Comparison of ENCODE assay signal across 11 cellular contexts in the genomic region with DNA sequence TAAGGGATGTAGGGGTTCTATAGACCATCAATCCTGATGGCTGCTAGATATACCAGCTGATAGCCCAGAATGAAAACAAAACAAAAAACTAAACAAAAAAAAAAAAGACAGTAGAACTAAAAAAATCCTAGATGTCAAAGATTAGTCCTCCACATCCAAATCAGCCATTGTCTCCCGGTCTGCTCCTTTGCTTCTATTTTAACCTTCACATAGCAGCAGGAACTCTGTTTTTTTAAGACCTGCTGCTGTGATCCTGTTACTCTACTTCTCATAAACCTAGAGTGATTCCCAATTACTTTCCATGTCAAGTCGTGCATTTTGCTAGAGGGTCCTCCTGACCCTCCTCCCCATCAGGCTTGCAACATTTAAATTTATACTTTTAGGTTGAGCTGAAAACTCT. TPM values are rescaled to one million over a fixed set of nuclear protein-coding genes. Genes with fewer than 3 reads are reported as not detected.
A peak's percentile ranks its signal among the peaks of the same experiment; 100 is the strongest.
DNase-seq lines count a peak whose midpoint lies in the region; ATAC-seq and TF ChIP-seq lines count a peak whose summit lies in the region.
"Had no signal": no experiment of that assay in that cellular context is flagged by ENCODE, and none has a peak within 500 bp of the region (broad histone marks: within the 10 kb centered on the region; RNA-seq: fewer than 3 reads in every experiment).

No MANE protein-coding gene starts in this region.

- H2BK5ac ChIP-seq in IMR-90 (ENCODE audit: low read depth, low read length, poor library complexity, severe bottlenecking) = peak overlapping the region; percentile 67

- intact Hi-C loops in IMR-90 (cut with micrococcal nuclease) = loop anchor here (5.0 kb wide), 4 partner anchors 45 to 385 kb away; no protein-coding TSS in a partner anchor
- intact Hi-C loops in activated T-helper 1 cell treated with anti-CD3 and anti-CD28 coated beads, Interleukin-12 subunit alpha, Interleukin-12 subunit beta, Interleukin-2, Interleukin-4 antibody, amounts not matched to agents 30 ng/mL and 10 ng/mL and 1 ng/mL, durations not matched to agents 14 hours and 24 hours and 36 hours (cut with micrococcal nuclease) = loop anchor here (5.0 to 10.0 kb wide), 5 partner anchors 150 to 790 kb away; partner anchors contain the start of genes PLXND1 and RPN1

- no peaks in the 10 kb centered on the region for H3K9me3 Mint-ChIP-seq in activated T-helper 1 cell treated with anti-CD3 and anti-CD28 coated beads, Interleukin-12 subunit alpha, Interleukin-12 subunit beta, Interleukin-2, Interleukin-4 antibody, amounts not matched to agents 30 ng/mL and 10 ng/mL and 1 ng/mL, durations not matched to agents 14 hours and 24 hours and 36 hours
- H3K9me3 Mint-ChIP-seq: IgD-negative memory B cell had no signal

- peak overlapping the region; percentile 44; the same call in 1 of the 2 replicates for H3K14ac ChIP-seq in IMR-90 (replicated peaks; ENCODE audit: low read depth, low read length)

- in situ Hi-C loops in IMR-90 (cut with MboI; ENCODE audit: low sequenced_read_pairs) = no loop called here

- TF ChIP-seq POLR2A in IMR-90 (IDR thresholded peaks at IDR 0.05; ENCODE audit: low read depth, low read length) = no peak

- H3K9ac ChIP-seq in IMR-90 (ENCODE audit: low read depth, low read length) (no peak overlapping the region; the same call in 1 of the 2 replicates), parathyroid adenoma (no peak overlapping the region)

- H3K9me3 ChIP-seq in IMR-90 (ENCODE audit: control insufficient read depth, insufficient read depth, low read length) = no peaks in the 10 kb centered on the region
- H3K9me3 ChIP-seq in effector memory CD4-positive, alpha-beta T cell (ENCODE audit: control insufficient read depth, low read length) = no peaks in the 10 kb centered on the region
- no peaks in the 10 kb centered on the region for H3K9me3 ChIP-seq in parathyroid adenoma (ENCODE audit: control insufficient read depth, low read length)

- no peak overlapping the region for H3K56ac ChIP-seq in IMR-90 (ENCODE audit: extremely low read depth, insufficient read depth, low read length)

- H2BK15ac ChIP-seq in IMR-90 (ENCODE audit: low read depth, low read length) = no peak overlapping the region

- CTCF ChIA-PET in IMR-90 (lab: Yijun Ruan, JAX) = no interaction called here

- no peak overlapping the region for H4K5ac ChIP-seq in IMR-90 (ENCODE audit: low read depth, low read length)

- peak overlapping the region; percentile 95 for H3K4me3 ChIP-seq in ACC112 (ENCODE audit: low read depth, low read length)
- H3K4me3 ChIP-seq in IMR-90 (ENCODE audit: insufficient read depth, low read depth, low read length) = no peak overlapping the region
- H3K4me3 ChIP-seq in effector memory CD4-positive, alpha-beta T cell (ENCODE audit: insufficient read depth, low read depth, low read length, poor library complexity, severe bottlenecking) = no peak overlapping the region
- H3K4me3 ChIP-seq in parathyroid adenoma (ENCODE audit: low read depth, low read length) = no peak overlapping the region

- peaks cover 40% of the 10 kb centered on the region for H3K4me1 Mint-ChIP-seq in activated T-helper 1 cell treated with anti-CD3 and anti-CD28 coated beads, Interleukin-12 subunit alpha, Interleukin-12 subunit beta, Interleukin-2, Interleukin-4 antibody, amounts not matched to agents 30 ng/mL and 10 ng/mL and 1 ng/mL, durations not matched to agents 14 hours and 24 hours and 36 hours (ENCODE audit: low read depth)

- POLR2A ChIA-PET in IMR-90 (lab: Charles Lee; ENCODE audit: unreplicated experiment) = no interaction called here

- no peak overlapping the region for H3K4me2 ChIP-seq in IMR-90 (ENCODE audit: low read depth, low read length)
- no peak overlapping the region for H3K4me2 ChIP-seq in parathyroid adenoma (ENCODE audit: low read length)

- H4K8ac ChIP-seq in IMR-90 (ENCODE audit: low read depth in 2 of 2, low read length in 2 of 2) = peak overlapping the region in 1 of 2 experiments; percentile 8; a peak in 2 of 4 replicates

- TF ChIP-seq CTCF in IMR-90 (conservative IDR thresholded peaks at IDR 0.05; ENCODE audit: low read depth, low read length) (no peak), parathyroid adenoma (IDR thresholded peaks at IDR 0.05) (no peak)

- no peak overlapping the region for H3K18ac ChIP-seq in IMR-90 (ENCODE audit: low read depth, low read length)

- H3K27me3 Mint-ChIP-seq in activated T-helper 1 cell treated with anti-CD3 and anti-CD28 coated beads, Interleukin-12 subunit alpha, Interleukin-12 subunit beta, Interleukin-2, Interleukin-4 antibody, amounts not matched to agents 30 ng/mL and 10 ng/mL and 1 ng/mL, durations not matched to agents 14 hours and 24 hours and 36 hours (ENCODE audit: insufficient read depth) = no peaks in the 10 kb centered on the region

- H3K9me1 ChIP-seq in IMR-90 (ENCODE audit: insufficient read depth, low read length) = peaks cover 6% of the 10 kb centered on the region; the same call in 1 of the 2 replicates

- no peak overlapping the region for H3K4ac ChIP-seq in IMR-90 (ENCODE audit: low read depth, low read length)

- BruUV-seq in IMR-90 (replicated peaks; lab: Mats Ljungman, UMichigan) = no TSS peak

- H3K79me2 ChIP-seq in ACC112 (ENCODE audit: control insufficient read depth, insufficient read depth, low read length, unreplicated experiment) = peaks cover 50% of the 10 kb centered on the region
- H3K79me2 ChIP-seq in parathyroid adenoma = peaks cover 39% of the 10 kb centered on the region

- TF ChIP-seq RAD21 in IMR-90 (IDR thresholded peaks at IDR 0.05; ENCODE audit: low read length) = no peak

- no peak overlapping the region for H4K91ac ChIP-seq in IMR-90 (ENCODE audit: insufficient read depth, low read depth, low read length)

- no peak overlapping the region for H3K4me3 Mint-ChIP-seq in activated T-helper 1 cell treated with anti-CD3 and anti-CD28 coated beads, Interleukin-12 subunit alpha, Interleukin-12 subunit beta, Interleukin-2, Interleukin-4 antibody, amounts not matched to agents 30 ng/mL and 10 ng/mL and 1 ng/mL, durations not matched to agents 14 hours and 24 hours and 36 hours

- no peak for ATAC-seq in IMR-90 (ENCODE audit: low read depth)
- no peak for ATAC-seq in activated CD4-positive, CD25-positive, alpha-beta regulatory T cell treated with anti-CD3 and anti-CD28 coated beads, Interleukin-2, amount 50 U/mL, for 24 hours

- no peaks in the 10 kb centered on the region for H4K20me1 ChIP-seq in IMR-90 (ENCODE audit: insufficient read depth, low read length)

- H3K27me3 ChIP-seq in ACC112 (ENCODE audit: insufficient read depth, low read length) (no peaks in the 10 kb centered on the region), IMR-90 (ENCODE audit: control insufficient read depth, insufficient read depth, low read length) (no peaks in the 10 kb centered on the region), parathyroid adenoma (ENCODE audit: control insufficient read depth, insufficient read depth, low read length) (no peaks in the 10 kb centered on the region)
- H3K27me3 ChIP-seq in effector memory CD4-positive, alpha-beta T cell (replicated peaks; ENCODE audit: control insufficient read depth, insufficient read depth, low read length, poor library complexity, severe bottlenecking) = no peaks in the 10 kb centered on the region

- H2AFZ ChIP-seq in ACC112 (ENCODE audit: low read length, unreplicated experiment) = peak overlapping the region; percentile 71
- H2AFZ ChIP-seq in IMR-90 (replicated peaks; ENCODE audit: low read length, poor library complexity) = no peak overlapping the region
- H2AFZ ChIP-seq in parathyroid adenoma = no peak overlapping the region

- H2AK9ac ChIP-seq in IMR-90 (replicated peaks; ENCODE audit: low read depth, low read length, poor library complexity) = no peak overlapping the region

- H3K36me3 ChIP-seq in ACC112 (ENCODE audit: insufficient read depth, low read length) = no peaks in the 10 kb centered on the region
- peaks cover 2% of the 10 kb centered on the region; the same call in 1 of the 2 replicates for H3K36me3 ChIP-seq in IMR-90 (ENCODE audit: control insufficient read depth, insufficient read depth, low read length)
- H3K36me3 ChIP-seq in effector memory CD4-positive, alpha-beta T cell (ENCODE audit: control insufficient read depth, insufficient read depth, low read length) = peaks cover 6% of the 10 kb centered on the region
- no peaks in the 10 kb centered on the region for H3K36me3 ChIP-seq in parathyroid adenoma (ENCODE audit: control insufficient read depth, insufficient read depth, low read length)

- no peak overlapping the region for H3K27ac Mint-ChIP-seq in activated T-helper 1 cell treated with anti-CD3 and anti-CD28 coated beads, Interleukin-12 subunit alpha, Interleukin-12 subunit beta, Interleukin-2, Interleukin-4 antibody, amounts not matched to agents 30 ng/mL and 10 ng/mL and 1 ng/mL, durations not matched to agents 14 hours and 24 hours and 36 hours

- 0 out of 2 replicates have a peak overlapping the region, but pooled peaks have one; percentile 4 for H2BK120ac ChIP-seq in IMR-90 (ENCODE audit: low read depth, low read length)

- no peak overlapping the region; the same call in 1 of the 2 replicates for H2AK5ac ChIP-seq in IMR-90 (ENCODE audit: low read depth, low read length)

- no peak for DNase-seq in IMR-90
- DNase-seq in effector memory CD4-positive, alpha-beta T cell = no peak
- DNase-seq in Ammon's horn (ENCODE audit: low spot score) = no peak
- no peak for DNase-seq in activated T-helper 1 cell treated with anti-CD3 and anti-CD28 coated beads, Interleukin-12 subunit alpha, Interleukin-12 subunit beta, Interleukin-2, Interleukin-4 antibody, amounts not matched to agents 30 ng/mL and 10 ng/mL and 1 ng/mL, durations not matched to agents 14 hours and 24 hours and 36 hours (ENCODE audit: low spot score)
- no peak for DNase-seq in cerebellar nuclear complex (lab: John Stamatoyannopoulos, UW)
- DNase-seq: NCI-H345 had no signal

- no CpG with 5 or more reads among the region's 2 CpGs for WGBS in IMR-90 (ENCODE audit: extremely low coverage in 2 of 2, insufficient read length in 1 of 2), 2 experiments

- 0 out of 2 replicates have a peak overlapping the region, but pooled peaks have one; percentile 4 for H3K23ac ChIP-seq in IMR-90 (ENCODE audit: low read depth, low read length)

- dilution Hi-C loops in IMR-90 (cut with HindIII; ENCODE audit: low sequenced_read_pairs, unreplicated experiment) = no loop called here

- peaks cover 5% of the 10 kb centered on the region for H3K36me3 Mint-ChIP-seq in activated T-helper 1 cell treated with anti-CD3 and anti-CD28 coated beads, Interleukin-12 subunit alpha, Interleukin-12 subunit beta, Interleukin-2, Interleukin-4 antibody, amounts not matched to agents 30 ng/mL and 10 ng/mL and 1 ng/mL, durations not matched to agents 14 hours and 24 hours and 36 hours (ENCODE audit: low read depth)
- H3K36me3 Mint-ChIP-seq: IgD-negative memory B cell had no signal

- peaks cover 40% of the 10 kb centered on the region for H3K4me1 ChIP-seq in ACC112 (ENCODE audit: control insufficient read depth, insufficient read depth, low read length, unreplicated experiment)
- peaks cover 6% of the 10 kb centered on the region for H3K4me1 ChIP-seq in IMR-90 (ENCODE audit: control insufficient read depth, insufficient read depth, low read length)
- peaks cover 16% of the 10 kb centered on the region for H3K4me1 ChIP-seq in effector memory CD4-positive, alpha-beta T cell (ENCODE audit: control insufficient read depth, insufficient read depth, low read length, poor library complexity, severe bottlenecking)
- H3K4me1 ChIP-seq in parathyroid adenoma = peaks cover 21% of the 10 kb centered on the region

- H2BK20ac ChIP-seq in IMR-90 (ENCODE audit: low read depth, low read length) = no peak overlapping the region

- H3K79me1 ChIP-seq in IMR-90 (ENCODE audit: low read depth in 1 of 2, low read length in 2 of 2) = peaks cover 22 to 68% of the 10 kb centered on the region in 2 experiments

- H3K27ac ChIP-seq in ACC112 (ENCODE audit: low read depth, low read length) = peak overlapping the region; percentile 89
- no peak overlapping the region for H3K27ac ChIP-seq in IMR-90 (ENCODE audit: insufficient read depth, low read length)
- peak overlapping the region; percentile 86 for H3K27ac ChIP-seq in effector memory CD4-positive, alpha-beta T cell (ENCODE audit: insufficient read depth, low read length, poor library complexity, severe bottlenecking)
- peak overlapping the region; percentile 90 for H3K27ac ChIP-seq in parathyroid adenoma

RNA-seq across cellular contexts. Expression of gene IFT122, which starts 2.5 kb away (rescaled TPM):
- 27.2 and 28.0 TPM in 2 replicates for total RNA-seq in IMR-90 (2012; rRNA removed)
- polyA plus RNA-seq in IMR-90 (2012; rRNA removed) = 16.8 and 17.1 TPM in 2 replicates
- 12.3 and 16.3 TPM in 2 replicates for polyA plus RNA-seq in IMR-90 (2012; cell fraction: cytosol; rRNA removed)
- polyA plus RNA-seq in IMR-90 (2012; cell fraction: nucleus; rRNA removed; ENCODE audit: low replicate concordance) = 63.8 and 113 TPM in 2 replicates
- total RNA-seq in activated T-helper 1 cell treated with anti-CD3 and anti-CD28 coated beads, Interleukin-12 subunit alpha, Interleukin-12 subunit beta, Interleukin-2, Interleukin-4 antibody, amounts not matched to agents 30 ng/mL and 10 ng/mL and 1 ng/mL, durations not matched to agents 14 hours and 24 hours and 36 hours = 10.0 and 14.7 TPM in 2 replicates

RNA-seq across cellular contexts. Expression of gene MBD4, which starts 2.7 kb away (rescaled TPM):
- 13.8 and 22.2 TPM in 2 replicates for total RNA-seq in IMR-90 (2012; rRNA removed)
- 14.9 and 15.0 TPM in 2 replicates for polyA plus RNA-seq in IMR-90 (2012; rRNA removed)
- polyA plus RNA-seq in IMR-90 (2012; cell fraction: cytosol; rRNA removed) = 6.9 and 10.6 TPM in 2 replicates
- polyA plus RNA-seq in IMR-90 (2012; cell fraction: nucleus; rRNA removed; ENCODE audit: low replicate concordance) = 30.3 and 65.5 TPM in 2 replicates
- 44.1 and 53.3 TPM in 2 replicates for total RNA-seq in activated T-helper 1 cell treated with anti-CD3 and anti-CD28 coated beads, Interleukin-12 subunit alpha, Interleukin-12 subunit beta, Interleukin-2, Interleukin-4 antibody, amounts not matched to agents 30 ng/mL and 10 ng/mL and 1 ng/mL, durations not matched to agents 14 hours and 24 hours and 36 hours

RNA-seq across cellular contexts. Expression of gene EFCAB12, which starts 14.1 kb away (rescaled TPM):
- total RNA-seq in IMR-90 (2012; rRNA removed) = under 0.01 TPM in 2 replicates
- 0.09 and 0.17 TPM in 2 replicates for polyA plus RNA-seq in IMR-90 (2012; rRNA removed)
- 0.02 and 0.04 TPM in 2 replicates for polyA plus RNA-seq in IMR-90 (2012; cell fraction: cytosol; rRNA removed)
- 0.41 and 0.62 TPM in 2 replicates for polyA plus RNA-seq in IMR-90 (2012; cell fraction: nucleus; rRNA removed; ENCODE audit: low replicate concordance)
- total RNA-seq in activated T-helper 1 cell treated with anti-CD3 and anti-CD28 coated beads, Interleukin-12 subunit alpha, Interleukin-12 subunit beta, Interleukin-2, Interleukin-4 antibody, amounts not matched to agents 30 ng/mL and 10 ng/mL and 1 ng/mL, durations not matched to agents 14 hours and 24 hours and 36 hours = 0.32 and 0.34 TPM in 2 replicates
- total RNA-seq: dermis blood vessel endothelial cell had no signal
